In the genomic region with DNA sequence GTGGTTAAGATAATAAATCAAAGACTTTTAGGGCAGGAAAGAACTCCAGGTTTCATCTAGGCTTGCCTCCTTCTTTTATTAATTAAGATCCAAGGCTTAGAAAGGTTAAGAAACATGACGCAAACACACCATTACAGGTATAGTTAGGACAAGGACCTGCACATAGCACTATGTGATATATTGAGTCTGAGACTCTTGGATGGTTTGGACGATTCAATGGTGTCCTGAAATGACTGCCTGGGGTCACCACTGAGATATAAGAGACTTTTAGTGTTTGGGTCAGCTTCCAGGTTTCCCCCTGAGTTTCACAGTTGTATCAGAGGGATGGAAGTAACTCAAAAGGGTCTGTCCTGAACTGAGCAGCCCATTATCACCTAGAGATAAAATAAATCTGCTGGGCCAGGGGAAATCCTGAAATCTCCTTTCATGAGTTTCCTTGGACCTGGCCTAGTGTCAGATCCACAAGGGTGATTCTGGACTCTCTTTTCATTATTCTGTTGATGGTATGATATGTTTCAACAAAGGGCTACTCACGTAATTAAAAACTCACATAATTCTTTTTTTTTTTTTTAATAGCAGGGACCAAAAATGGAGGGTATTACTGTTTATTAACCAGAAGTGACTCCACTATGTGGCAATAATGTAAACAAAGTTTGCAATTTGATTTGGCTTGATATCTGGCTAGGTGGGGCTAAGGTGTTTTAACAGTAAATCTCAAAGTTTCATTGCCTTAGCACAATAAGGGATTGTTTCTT, we compare ENCODE assay signal across 34 cellular contexts. TPM values are rescaled to one million over a fixed set of nuclear protein-coding genes. Genes with fewer than 3 reads are reported as not detected.
"Had no signal": no experiment of that assay in that cellular context is flagged by ENCODE, and none has a peak within 500 bp of the region (broad histone marks: within the 10 kb centered on the region; RNA-seq: fewer than 3 reads in every experiment).

No MANE protein-coding gene starts in this region.

- H3K4me3 ChIP-seq: coronary artery, dorsolateral prefrontal cortex, esophagus squamous epithelium, gastrocnemius medialis, heart right ventricle, left ventricle myocardium inferior, lower lobe of right lung, mucosa of descending colon had no signal

- H3K27me3 ChIP-seq: dorsolateral prefrontal cortex, esophagus squamous epithelium, gastrocnemius medialis, heart right ventricle had no signal

- DNase-seq: dermis blood vessel endothelial cell; dorsolateral prefrontal cortex; effector CD8-positive, alpha-beta T cell; effector memory CD8-positive, alpha-beta T cell; endodermal cell; erythroblast; esophagus squamous epithelium; foreskin fibroblast; foreskin melanocyte; gastrocnemius medialis; glutamatergic neuron; head of caudate nucleus; heart right ventricle; hippocampal formation; left cardiac atrium; left ventricle myocardium inferior; lower lobe of right lung; mucosa of descending colon; naive B cell; naive thymus-derived CD8-positive, alpha-beta T cell had no signal

- H3K36me3 ChIP-seq: esophagus squamous epithelium, gastrocnemius medialis, heart right ventricle, left ventricle myocardium inferior, lower lobe of right lung had no signal

- ATAC-seq: effector memory CD8-positive, alpha-beta T cell; esophagus mucosa; gastrocnemius medialis; heart right ventricle; left cardiac atrium; lower lobe of right lung; mucosa of descending colon; naive thymus-derived CD8-positive, alpha-beta T cell had no signal

- H3K27ac ChIP-seq: coronary artery, dorsolateral prefrontal cortex, epithelial cell of prostate, esophagus squamous epithelium, gastrocnemius medialis, heart right ventricle, left ventricle myocardium inferior, lower lobe of right lung had no signal

- H3K4me1 ChIP-seq: gastrocnemius medialis, left ventricle myocardium inferior, lower lobe of right lung had no signal

- FAIRE-seq: colon, endometrium, islet of Langerhans, keratinocyte had no signal

- H3K9me3 ChIP-seq: esophagus squamous epithelium, gastrocnemius medialis, heart right ventricle, left ventricle myocardium inferior, lower lobe of right lung, mucosa of descending colon had no signal

RNA-seq across cellular contexts. Expression of a gene that starts 55.6 kb away (rescaled TPM):
- total RNA-seq: dermis blood vessel endothelial cell; esophagus mucosa; esophagus squamous epithelium; glomerular endothelial cell; kidney epithelial cell; left cardiac atrium; left ventricle myocardium inferior; lower leg skin; lower lobe of right lung; lung microvascular endothelial cell; mesenteric fat pad; mesothelial cell of epicardium; myocyte; naive thymus-derived CD8-positive, alpha-beta T cell had no signal
- polyA plus RNA-seq: heart right ventricle; naive thymus-derived CD8-positive, alpha-beta T cell had no signal
